ENCODE assay signal across 16 cellular contexts in the genomic region with DNA sequence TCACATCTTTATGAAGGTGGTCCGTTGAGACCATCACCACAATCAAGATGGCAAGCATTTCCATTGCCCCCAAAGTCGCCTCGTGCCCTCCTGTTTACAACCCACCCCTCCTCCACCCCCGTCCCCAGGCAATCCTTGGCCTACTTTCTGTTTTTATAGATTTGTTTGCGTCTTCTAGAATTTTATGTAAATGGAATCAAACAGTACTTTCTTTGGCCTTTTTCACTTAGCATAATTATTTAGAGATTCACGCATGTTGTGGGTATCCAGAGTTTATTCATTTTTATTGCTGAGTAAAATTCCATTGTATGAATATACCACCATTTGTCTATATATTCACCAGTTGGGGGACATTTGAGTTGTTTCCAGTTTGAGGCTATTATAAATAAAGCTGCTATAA.
A peak's percentile ranks its signal among the peaks of the same experiment; 100 is the strongest.
DNase-seq lines count a peak whose midpoint lies in the region; TF ChIP-seq lines count a peak whose summit lies in the region.
"Had no signal": no experiment of that assay in that cellular context is flagged by ENCODE, and none has a peak within 500 bp of the region (broad histone marks: within the 10 kb centered on the region; RNA-seq: fewer than 3 reads in every experiment).

No MANE protein-coding gene starts in this region.

- no peaks in the 10 kb centered on the region for H3K36me3 ChIP-seq in thyroid gland
- no peaks in the 10 kb centered on the region for H3K36me3 ChIP-seq in GM23248 (ENCODE audit: low read depth)
- H3K36me3 ChIP-seq in WERI-Rb-1, result no peaks in the 10 kb centered on the region
- H3K36me3 ChIP-seq: BE2C, HAP-1 had no signal

- POLR2A ChIA-PET in AG04450 (lab: Yijun Ruan, JAX), result interaction anchor here (1.1 kb wide), 1 partner anchor 34 kb away, joined by 3 read pairs; no protein-coding TSS in a partner anchor

- no peaks in the 10 kb centered on the region for H4K20me1 ChIP-seq in GM23248 (ENCODE audit: insufficient read depth)

- intact Hi-C loops in thyroid gland (cut with DNase I), result no loop called here

- H3K79me2 ChIP-seq in GM23248 (ENCODE audit: insufficient read depth), result no peaks in the 10 kb centered on the region

- 94 to 96% methylated on average over 6 of the region's 6 CpGs for WGBS in thyroid gland, 2 donors
- 69 to 70% methylated on average over 6 of the region's 6 CpGs for WGBS in GM23248 (ENCODE audit: low coverage in 1 of 2, low lambda C conversion rate in 2 of 2, missing lambda C conversion rate in 2 of 2), 2 experiments

- H3K4me3 ChIP-seq in AG04450 (ENCODE audit: low read depth, low read length), result no peak overlapping the region
- no peak overlapping the region for H3K4me3 ChIP-seq in thyroid gland (replicated peaks in 1 of 3)
- H3K4me3 ChIP-seq in GM23248, result no peak overlapping the region
- H3K4me3 ChIP-seq in WERI-Rb-1 (ENCODE audit: low read depth, low read length), result no peak overlapping the region
- H3K4me3 ChIP-seq: HAP-1 had no signal

- CTCF ChIA-PET in AG04450 (lab: Charles Lee), result no interaction called here

- no peaks in the 10 kb centered on the region for H3K27me3 ChIP-seq in AG04450 (ENCODE audit: control insufficient read depth, insufficient read depth, low read length)
- no peaks in the 10 kb centered on the region for H3K27me3 ChIP-seq in thyroid gland
- H3K27me3 ChIP-seq in GM23248 (replicated peaks; ENCODE audit: insufficient read depth), result no peaks in the 10 kb centered on the region
- H3K27me3 ChIP-seq in WERI-Rb-1 (ENCODE audit: insufficient read depth, low read depth, severe bottlenecking), result no peaks in the 10 kb centered on the region
- H3K27me3 ChIP-seq: BE2C had no signal

- H3K9me2 ChIP-seq in GM23248 (ENCODE audit: insufficient read depth), result no peaks in the 10 kb centered on the region

- H3K4me2 ChIP-seq in GM23248 (ENCODE audit: unreplicated experiment), result no peak overlapping the region

- in situ Hi-C loops in GM23248 (cut with MboI), result no loop called here

- no peak for TF ChIP-seq CTCF in AG04450 (IDR thresholded peaks at IDR 0.05; ENCODE audit: low read depth, low read length)
- TF ChIP-seq CTCF in VCaP (conservative IDR thresholded peaks at IDR 0.05), result no peak
- no peak for TF ChIP-seq CTCF in thyroid gland (IDR thresholded peaks at IDR 0.05)
- TF ChIP-seq CTCF in WERI-Rb-1 (IDR thresholded peaks at IDR 0.05; ENCODE audit: low read depth, low read length), result no peak

- DNase-seq in AG04450 (ENCODE audit: low read depth, low spot score) (no peak), islet precursor cell (peak; percentile 5), thyroid gland (no peak), GM23248 (no peak), DMS114 treated with DMSO at 0.1 percent for 48 hours (lab: John Stamatoyannopoulos, UW; ENCODE audit: unreplicated experiment) (no peak), WERI-Rb-1 (no peak)
- DNase-seq: 8988T; BE2C; CD4-positive, CD25-positive, alpha-beta regulatory T cell; CD8-positive, alpha-beta memory T cell; COR-L47; DMS153; DMS79; GDM1 had no signal

- H2AFZ ChIP-seq in GM23248, result no peak overlapping the region

- H3K27ac ChIP-seq in AG04450 (ENCODE audit: low read depth, low read length), result peak overlapping the region; percentile 11
- peak overlapping the region; percentile 46 for H3K27ac ChIP-seq in VCaP
- H3K27ac ChIP-seq in thyroid gland, result peak overlapping the region in 2 of 3 donors; percentile 71
- H3K27ac ChIP-seq in GM23248, result no peak overlapping the region
- H3K27ac ChIP-seq in WERI-Rb-1, result no peak overlapping the region

- H3K9me3 ChIP-seq in AG04450 (ENCODE audit: control insufficient read depth, insufficient read depth, low read length) (peaks cover 11% of the 10 kb centered on the region), thyroid gland (no peaks in the 10 kb centered on the region), GM23248 (ENCODE audit: low read depth) (no peaks in the 10 kb centered on the region), WERI-Rb-1 (ENCODE audit: severe bottlenecking) (no peaks in the 10 kb centered on the region)
- H3K9me3 ChIP-seq: BE2C, HAP-1 had no signal

- TF ChIP-seq POLR2A in thyroid gland (IDR thresholded peaks at IDR 0.05), result no peak

- no peak overlapping the region for H3K9ac ChIP-seq in GM23248

- H3K4me1 ChIP-seq in thyroid gland (peaks cover 43 to 84% of the 10 kb centered on the region in 2 donors), GM23248 (ENCODE audit: insufficient read depth) (no peaks in the 10 kb centered on the region)
- H3K4me1 ChIP-seq: BE2C, HAP-1 had no signal

- no peaks in the 10 kb centered on the region for H3F3A ChIP-seq in GM23248 (ENCODE audit: insufficient read depth)

Comparison
In these comparisons a context has a peak if more than half of its experiments do, and no peak if none do; other contexts are left out.
1. H3K27ac ChIP-seq: peak in AG04450 (single experiment), VCaP (single experiment) and thyroid gland (2 of 3); none in GM23248 (single experiment) and WERI-Rb-1 (single experiment).